ENCODE assay signal across 8 cellular contexts in genomic region chr10:102713814-102714620, GRCh38. TPM values are rescaled to one million over a fixed set of nuclear protein-coding genes. Genes with fewer than 3 reads are reported as not detected.
DNase-seq lines count a peak whose midpoint lies in the region; ATAC-seq and TF ChIP-seq lines count a peak whose summit lies in the region.

TSS of gene ARL3 (minus strand) at chr10:102714397. CDS start at chr10:102714275, 122 bp downstream.

- TF ChIP-seq POLR2A in uterus (IDR thresholded peaks at IDR 0.05) = peak; percentile 37 to 77

- ATAC-seq in GM18498 (IDR thresholded peaks at IDR 0.05; ENCODE audit: unreplicated experiment) (peak; percentile 83), HG02885 (IDR thresholded peaks at IDR 0.05; ENCODE audit: poor library complexity, unreplicated experiment) (peak; percentile 82), T-helper 17 cell (peak; percentile 90), right cardiac atrium (peak; percentile 98 to 99)

- WGBS in right cardiac atrium = under 1% methylated on average over 62 of the region's 62 CpGs

- peaks cover 2% of the 10 kb centered on the region for H3K4me1 ChIP-seq in right cardiac atrium (ENCODE audit: control insufficient read depth, insufficient read depth, low read length)
- peaks cover 0 to 6% of the 10 kb centered on the region in 2 donors for H3K4me1 ChIP-seq in uterus

- peak within 1 kb of the TSS; percentile 97 for H3K4me3 Mint-ChIP-seq in T-helper 17 cell

- H3K4me1 Mint-ChIP-seq in T-helper 17 cell = peaks cover 43% of the 10 kb centered on the region

- no peaks in the 10 kb centered on the region for H3K36me3 ChIP-seq in uterus

- no peaks in the 10 kb centered on the region for H3K27me3 Mint-ChIP-seq in T-helper 17 cell

- H3K36me3 Mint-ChIP-seq in T-helper 17 cell (ENCODE audit: low read depth) = peaks cover 2% of the 10 kb centered on the region

- intact Hi-C loops in right cardiac atrium (cut with DNase I) (loop anchor here in 2 of 4 donors (5.0 kb wide), 2 partner anchors 42 to 67 kb away; no protein-coding TSS in a partner anchor), uterus (cut with DNase I; ENCODE audit: low total_unique reads) (no loop called here)

- peak within 1 kb of the TSS; percentile 82 for H3K4me3 ChIP-seq in right cardiac atrium (ENCODE audit: low read length)
- H3K4me3 ChIP-seq in uterus = peak within 1 kb of the TSS; percentile 64 to 85

- DNase-seq in NCI-H1694 treated with DMSO at 0.1 percent for 48 hours (lab: John Stamatoyannopoulos, UW) = peak; percentile 90
- DNase-seq in T-helper 17 cell = peak; percentile 86 to 93 (median 89)
- DNase-seq in anterior cingulate cortex (lab: John Stamatoyannopoulos, UW) = peak; percentile 80 to 99 (median 98)
- peak; percentile 99 to 100 (median 99) for DNase-seq in right cardiac atrium
- DNase-seq in pulmonary artery endothelial cell (ENCODE audit: low read depth, low spot score) = peak; percentile 91
- DNase-seq in uterus = peak; percentile 97 to 98

- no peaks in the 10 kb centered on the region for H3K9me3 ChIP-seq in T-helper 17 cell (ENCODE audit: control insufficient read depth, low read length, poor library complexity, severe bottlenecking)
- H3K9me3 ChIP-seq in right cardiac atrium (ENCODE audit: control insufficient read depth, low read length) = no peaks in the 10 kb centered on the region
- no peaks in the 10 kb centered on the region for H3K9me3 ChIP-seq in uterus

- H3K27ac Mint-ChIP-seq in T-helper 17 cell = peak within 1 kb of the TSS; percentile 96

- H3K27ac ChIP-seq in right cardiac atrium (ENCODE audit: low read length) = peak within 1 kb of the TSS; percentile 86
- H3K27ac ChIP-seq in uterus = peak within 1 kb of the TSS; percentile 86 to 90

- peak in 2 of 4 experiments; percentile 25 to 52 for TF ChIP-seq CTCF in uterus (IDR thresholded peaks at IDR 0.05)

- H3K27me3 ChIP-seq in right cardiac atrium (ENCODE audit: control insufficient read depth, insufficient read depth) (no peaks in the 10 kb centered on the region), uterus (no peaks in the 10 kb centered on the region)

RNA-seq across cellular contexts. Expression of gene ARL3, which starts in this region (rescaled TPM):
- total RNA-seq in T-helper 17 cell (1 to 10 TPM; 3.2 to 3.7 TPM), right cardiac atrium (10 to 100 TPM; 13.0 to 18.3 (median 14.9) TPM), pulmonary artery endothelial cell (5.4 and 6.4 TPM in 2 replicates), uterus (10 to 100 TPM in 3 of 4 donors, 1 to 10 TPM in 1; 7.1 to 19.9 (median 11.0) TPM)
- polyA plus RNA-seq in right cardiac atrium = 16.3 TPM

Comparison
In these comparisons a context has a peak if more than half of its experiments do, and no peak if none do; other contexts are left out.
1. Peak in every context shown above with its lines: DNase-seq, ATAC-seq, H3K4me3 ChIP-seq and H3K27ac ChIP-seq.